ENCODE assay signal across 11 cellular contexts in the genomic region with DNA sequence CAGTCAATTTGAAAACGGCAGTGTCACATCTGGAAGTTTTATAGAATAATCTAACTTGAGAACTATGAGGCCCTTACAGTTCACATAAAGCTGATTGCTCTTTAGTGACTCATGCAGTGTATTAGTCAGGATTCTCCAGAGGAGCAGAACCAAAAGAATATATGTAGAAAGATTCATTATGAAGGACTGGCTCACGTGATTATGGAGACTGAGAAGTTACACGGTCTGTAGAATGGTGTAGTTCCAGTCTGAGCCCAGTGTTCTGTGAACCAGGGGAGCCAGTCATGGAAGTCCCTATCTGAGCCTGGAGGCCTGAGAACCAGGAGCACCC. TPM values are rescaled to one million over a fixed set of nuclear protein-coding genes. Genes with fewer than 3 reads are reported as not detected.
DNase-seq lines count a peak whose midpoint lies in the region; ATAC-seq and TF ChIP-seq lines count a peak whose summit lies in the region.
"Had no signal": no experiment of that assay in that cellular context is flagged by ENCODE, and none has a peak within 500 bp of the region (broad histone marks: within the 10 kb centered on the region; RNA-seq: fewer than 3 reads in every experiment).

No MANE protein-coding gene starts in this region.

- intact Hi-C loops in Right ventricle myocardium inferior (cut with DNase I) = no loop called here

- H3K4me1 Mint-ChIP-seq in activated T-cell treated with anti-CD3 and anti-CD28 coated beads, Interleukin-2, amount 50 U/mL, for 72 hours (ENCODE audit: low read depth) = peaks cover 86% of the 10 kb centered on the region

- in situ Hi-C loops in SK-MEL-5 (cut with HindIII; ENCODE audit: low pct_unique_long_range_greater_than_20kb, low sequenced_read_pairs) = no loop called here

- peaks cover 0 to 2% of the 10 kb centered on the region in 2 donors for H3K9me3 Mint-ChIP-seq in activated T-cell treated with anti-CD3 and anti-CD28 coated beads, Interleukin-2, amount 50 U/mL, for 72 hours

- H3K4me3 Mint-ChIP-seq in activated T-cell treated with anti-CD3 and anti-CD28 coated beads, Interleukin-2, amount 50 U/mL, for 72 hours = peak overlapping the region; percentile 29 to 81

- TF ChIP-seq CTCF in fibroblast of pulmonary artery (IDR thresholded peaks at IDR 0.05; ENCODE audit: low read length, missing control alignments) = no peak

- H3K4me3 ChIP-seq in fibroblast of pulmonary artery (replicated peaks; ENCODE audit: low read depth, low read length) = no peak overlapping the region
- H3K4me3 ChIP-seq: esophagus muscularis mucosa had no signal

- peaks cover 2 to 7% of the 10 kb centered on the region in 2 donors for H3K36me3 Mint-ChIP-seq in activated T-cell treated with anti-CD3 and anti-CD28 coated beads, Interleukin-2, amount 50 U/mL, for 72 hours (ENCODE audit: insufficient read depth in 2 of 2)

- no peaks in the 10 kb centered on the region for H3K27me3 Mint-ChIP-seq in activated T-cell treated with anti-CD3 and anti-CD28 coated beads, Interleukin-2, amount 50 U/mL, for 72 hours (ENCODE audit: low read depth)

- no peak for DNase-seq in activated T-cell treated with anti-CD3 and anti-CD28 coated beads, Interleukin-2, amount 50 U/mL, for 72 hours
- no peak for DNase-seq in activated T-cell treated with anti-CD3 and anti-CD28 coated beads, Interleukin-2, amount 50 U/mL, for 1 hour
- DNase-seq in SK-MEL-5 (ENCODE audit: low read depth, low spot score) = peak; percentile 72
- DNase-seq in fibroblast of pulmonary artery (ENCODE audit: low read depth) = peak; percentile 79
- DNase-seq in stromal cell of bone marrow (ENCODE audit: low read depth) = peak; percentile 76
- no peak for DNase-seq in Right ventricle myocardium inferior (ENCODE audit: missing footprints)
- DNase-seq in NCI-H1417 (lab: John Stamatoyannopoulos, UW) = no peak
- DNase-seq in NCI-H2107 treated with DMSO at 0.1 percent for 48 hours (lab: John Stamatoyannopoulos, UW; ENCODE audit: unreplicated experiment) = no peak
- DNase-seq: COR-L47, NCI-H524 treated with DMSO at 0.1 percent for 48 hours had no signal

- peak; percentile 85 to 88 for ATAC-seq in activated T-cell treated with anti-CD3 and anti-CD28 coated beads, Interleukin-2, amount 50 U/mL, for 72 hours (replicated peaks in 1 of 2)
- no peak for ATAC-seq in Right ventricle myocardium inferior

- H3K27ac Mint-ChIP-seq in activated T-cell treated with anti-CD3 and anti-CD28 coated beads, Interleukin-2, amount 50 U/mL, for 72 hours = peak overlapping the region; percentile 93

RNA-seq across cellular contexts. Expression of a gene that starts 21.5 kb away (rescaled TPM):
- 100 to 1,000 TPM in 1 of 2 donors, 10 to 100 TPM in 1; 93.1 to 104 TPM for total RNA-seq in activated T-cell treated with anti-CD3 and anti-CD28 coated beads, Interleukin-2, amount 50 U/mL, for 72 hours
- 25.8 and 35.2 TPM in 2 replicates for total RNA-seq in SK-MEL-5 (2014; rRNA removed; shearing (Covaris generic))
- 25.4 and 25.8 TPM in 2 replicates for polyA plus RNA-seq in SK-MEL-5 (2015; cell fraction: cytosol; rRNA removed)
- polyA plus RNA-seq in SK-MEL-5 (2015; cell fraction: nucleus; rRNA removed) = 70.7 and 85.9 TPM in 2 replicates
- 36.1 TPM for total RNA-seq in Right ventricle myocardium inferior

Comparison
In these comparisons a context has a peak if more than half of its experiments do, and no peak if none do; other contexts are left out.
1. DNase-seq: peak in SK-MEL-5 (single experiment), fibroblast of pulmonary artery (single experiment) and stromal cell of bone marrow (single experiment); none in activated T-cell treated with anti-CD3 and anti-CD28 coated beads, Interleukin-2, amount 50 U/mL, for 72 hours (0 of 2), activated T-cell treated with anti-CD3 and anti-CD28 coated beads, Interleukin-2, amount 50 U/mL, for 1 hour (single experiment), Right ventricle myocardium inferior (single experiment), NCI-H1417 (0 of 3) and NCI-H2107 treated with DMSO at 0.1 percent for 48 hours (single experiment).